In genomic region chr2:170144758-170145157, GRCh38 we compare ENCODE assay signal across 17 cellular contexts. TPM values are rescaled to one million over a fixed set of nuclear protein-coding genes. Genes with fewer than 3 reads are reported as not detected.
DNase-seq lines count a peak whose midpoint lies in the region; TF ChIP-seq lines count a peak whose summit lies in the region.
"Had no signal": no experiment of that assay in that cellular context is flagged by ENCODE, and none has a peak within 500 bp of the region (broad histone marks: within the 10 kb centered on the region; RNA-seq: fewer than 3 reads in every experiment).

No MANE protein-coding gene starts in this region.

- no peak for TF ChIP-seq CTCF in mammary epithelial cell (conservative IDR thresholded peaks at IDR 0.05 in 1 of 2, IDR thresholded peaks at IDR 0.05 in 1 of 2; ENCODE audit: extremely low read depth in 1 of 2, insufficient read depth in 1 of 2, low read depth in 1 of 2, low read length in 2 of 2)
- TF ChIP-seq CTCF in breast epithelium (IDR thresholded peaks at IDR 0.05), result no peak
- TF ChIP-seq CTCF in OCI-LY3 (IDR thresholded peaks at IDR 0.05; ENCODE audit: low read depth, low read length), result no peak

- H3K4me3 ChIP-seq in mammary epithelial cell (replicated peaks in 1 of 3; ENCODE audit: insufficient read depth in 1 of 3, low read depth in 2 of 3, low read length in 3 of 3) (no peak overlapping the region), breast epithelium (no peak overlapping the region), OCI-LY3 (ENCODE audit: low read length) (no peak overlapping the region)

- H3K9me3 Mint-ChIP-seq in activated T-cell treated with anti-CD3 and anti-CD28 coated beads, Interleukin-2, amount 50 U/mL, for 24 hours, result no peaks in the 10 kb centered on the region

- no peaks in the 10 kb centered on the region for H3K36me3 Mint-ChIP-seq in activated T-cell treated with anti-CD3 and anti-CD28 coated beads, Interleukin-2, amount 50 U/mL, for 24 hours (ENCODE audit: low read depth)
- H3K36me3 Mint-ChIP-seq: CD4-positive, CD25-positive, alpha-beta regulatory T cell had no signal

- no peaks in the 10 kb centered on the region for H3K36me3 ChIP-seq in mammary epithelial cell (ENCODE audit: insufficient read depth, low read length)
- H3K36me3 ChIP-seq in breast epithelium, result no peaks in the 10 kb centered on the region
- no peaks in the 10 kb centered on the region for H3K36me3 ChIP-seq in OCI-LY3 (replicated peaks; ENCODE audit: low read depth, low read length)

- H4K20me1 ChIP-seq in mammary epithelial cell (ENCODE audit: insufficient read depth, low read length) (no peaks in the 10 kb centered on the region), OCI-LY3 (ENCODE audit: insufficient read depth, low read length) (no peaks in the 10 kb centered on the region)

- intact Hi-C loops in mammary epithelial cell (cut with micrococcal nuclease), result no loop called here
- intact Hi-C loops in breast epithelium (cut with DNase I; ENCODE audit: low total_unique reads), result no loop called here

- peaks cover 23% of the 10 kb centered on the region for H3K4me1 ChIP-seq in mammary epithelial cell (ENCODE audit: insufficient read depth, low read length)
- no peaks in the 10 kb centered on the region for H3K4me1 ChIP-seq in breast epithelium
- H3K4me1 ChIP-seq in OCI-LY3 (ENCODE audit: low read length), result peaks cover 77% of the 10 kb centered on the region

- no peak overlapping the region for H3K4me2 ChIP-seq in mammary epithelial cell (ENCODE audit: insufficient read depth, low read depth, low read length)
- H3K4me2 ChIP-seq in OCI-LY3 (ENCODE audit: low read length), result peak overlapping the region; percentile 70; the same call in 1 of the 2 replicates

- no peak overlapping the region for H3K27ac Mint-ChIP-seq in activated T-cell treated with anti-CD3 and anti-CD28 coated beads, Interleukin-2, amount 50 U/mL, for 24 hours
- H3K27ac Mint-ChIP-seq: CD4-positive, CD25-positive, alpha-beta regulatory T cell had no signal

- dilution Hi-C loops in mammary epithelial cell (cut with HindIII; ENCODE audit: low sequenced_read_pairs), result no loop called here

- H2AFZ ChIP-seq in mammary epithelial cell (ENCODE audit: low read depth, low read length) (peak overlapping the region; percentile 43), OCI-LY3 (ENCODE audit: low read depth, low read length) (no peak overlapping the region)

- H3K27ac ChIP-seq in mammary epithelial cell (ENCODE audit: insufficient read depth, low read depth, low read length) (no peak overlapping the region), breast epithelium (no peak overlapping the region), OCI-LY3 (ENCODE audit: low read length) (no peak overlapping the region)

- WGBS in mammary epithelial cell (ENCODE audit: low coverage, missing lambda C conversion rate), result 66% methylated on average over 4 of the region's 4 CpGs

- H3K79me2 ChIP-seq in mammary epithelial cell (ENCODE audit: insufficient read depth, low read length) (no peaks in the 10 kb centered on the region), OCI-LY3 (ENCODE audit: low read length) (peaks cover 6% of the 10 kb centered on the region; the same call in 1 of the 2 replicates)

- H3K4me1 Mint-ChIP-seq in activated T-cell treated with anti-CD3 and anti-CD28 coated beads, Interleukin-2, amount 50 U/mL, for 24 hours (ENCODE audit: low read depth), result no peaks in the 10 kb centered on the region
- H3K4me1 Mint-ChIP-seq: CD4-positive, CD25-positive, alpha-beta regulatory T cell had no signal

- in situ Hi-C loops in mammary epithelial cell (cut with MboI; ENCODE audit: low sequenced_read_pairs in 2 of 2), result no loop called here

- H3K9me3 ChIP-seq in mammary epithelial cell (replicated peaks; ENCODE audit: insufficient read depth, low read length), result peaks cover 4% of the 10 kb centered on the region
- H3K9me3 ChIP-seq in breast epithelium, result no peaks in the 10 kb centered on the region
- no peaks in the 10 kb centered on the region for H3K9me3 ChIP-seq in OCI-LY3 (ENCODE audit: insufficient read depth, low read length)

- no peak for TF ChIP-seq POLR2A in breast epithelium (IDR thresholded peaks at IDR 0.05)

- no TSS peak for BruUV-seq in mammary epithelial cell (replicated peaks; lab: Mats Ljungman, UMichigan)

- CTCF ChIA-PET in mammary epithelial cell (lab: Charles Lee; ENCODE audit: low non-redundant PET), result no interaction called here

- DNase-seq in mammary epithelial cell (no peak), breast epithelium (ENCODE audit: low spot score in 2 of 2) (no peak), midbrain (lab: John Stamatoyannopoulos, UW) (peak; percentile 16), hippocampal formation (lab: John Stamatoyannopoulos, UW) (no peak), NCI-H2029 treated with DMSO at 0.1 percent for 48 hours (lab: John Stamatoyannopoulos, UW) (no peak)
- no peak for DNase-seq in activated T-cell treated with anti-CD3 and anti-CD28 coated beads, Interleukin-2, amount 50 U/mL, for 24 hours
- DNase-seq: Caco-2; CD4-positive, CD25-positive, alpha-beta regulatory T cell; HCEC 1CT; IMR-90; NCI-H1436; NCI-H446 treated with DMSO at 0.1 percent for 48 hours; NCI-H774; SHP77 treated with DMSO at 0.1 percent for 48 hours; T-helper 1 cell had no signal

- no peak overlapping the region for H3K9ac ChIP-seq in mammary epithelial cell (ENCODE audit: insufficient read depth, low read length)
- H3K9ac ChIP-seq in OCI-LY3 (ENCODE audit: low read length), result no peak overlapping the region

- H3K27me3 ChIP-seq in mammary epithelial cell (ENCODE audit: insufficient read depth, low read length) (no peaks in the 10 kb centered on the region), breast epithelium (no peaks in the 10 kb centered on the region), OCI-LY3 (ENCODE audit: low read depth, low read length) (no peaks in the 10 kb centered on the region)

- H3K27me3 Mint-ChIP-seq in activated T-cell treated with anti-CD3 and anti-CD28 coated beads, Interleukin-2, amount 50 U/mL, for 24 hours, result no peaks in the 10 kb centered on the region
- H3K27me3 Mint-ChIP-seq: CD4-positive, CD25-positive, alpha-beta regulatory T cell had no signal

- H3K4me3 Mint-ChIP-seq in activated T-cell treated with anti-CD3 and anti-CD28 coated beads, Interleukin-2, amount 50 U/mL, for 24 hours, result no peak overlapping the region
- H3K4me3 Mint-ChIP-seq: CD4-positive, CD25-positive, alpha-beta regulatory T cell had no signal

RNA-seq across cellular contexts. Expression of gene MYO3B, which starts 33.2 kb away (rescaled TPM):
- total RNA-seq in mammary epithelial cell (under 1 TPM in 1 of 2 donors, not detected in 1; 0.24 TPM), breast epithelium (under 1 TPM; 0.15 to 0.98 (median 0.16) TPM)
- 0.15 TPM for polyA plus RNA-seq in mammary epithelial cell
- polyA minus RNA-seq in mammary epithelial cell, result not detected
- total RNA-seq: CD4-positive, CD25-positive, alpha-beta regulatory T cell; HT-29; IMR-90 had no signal
- polyA plus RNA-seq: CD4-positive, CD25-positive, alpha-beta regulatory T cell had no signal
